Comparison of ENCODE assay signal across 10 cellular contexts in genomic region chr7:2100278-2101205, GRCh38.
DNase-seq lines count a peak whose midpoint lies in the region; ATAC-seq and TF ChIP-seq lines count a peak whose summit lies in the region.
"Had no signal": no experiment of that assay in that cellular context is flagged by ENCODE, and none has a peak within 500 bp of the region (broad histone marks: within the 10 kb centered on the region; RNA-seq: fewer than 3 reads in every experiment).

No MANE protein-coding gene starts in this region.

- TF ChIP-seq CTCF in WERI-Rb-1 (IDR thresholded peaks at IDR 0.05; ENCODE audit: low read depth, low read length) = 0 out of 2 replicates have a peak, but pooled peaks have one; percentile 7

- H3K4me3 Mint-ChIP-seq in stimulated activated memory B cell treated with anti-CD40 and anti-IgM and Interleukin-4, amounts not matched to agents 10 μg/mL and 1 μg/mL and 100 μg/mL, for 72 hours = peak overlapping the region; percentile 52

- peaks cover 65% of the 10 kb centered on the region for H3K4me1 Mint-ChIP-seq in stimulated activated memory B cell treated with anti-CD40 and anti-IgM and Interleukin-4, amounts not matched to agents 10 μg/mL and 1 μg/mL and 100 μg/mL, for 72 hours

- no peak overlapping the region for H3K27ac ChIP-seq in WERI-Rb-1
- H3K27ac ChIP-seq: left lung had no signal

- H3K9me3 Mint-ChIP-seq in stimulated activated memory B cell treated with anti-CD40 and anti-IgM and Interleukin-4, amounts not matched to agents 10 μg/mL and 1 μg/mL and 100 μg/mL, for 72 hours = peaks cover 7% of the 10 kb centered on the region

- peaks cover 19% of the 10 kb centered on the region for H3K36me3 Mint-ChIP-seq in stimulated activated memory B cell treated with anti-CD40 and anti-IgM and Interleukin-4, amounts not matched to agents 10 μg/mL and 1 μg/mL and 100 μg/mL, for 72 hours

- no peak overlapping the region for H3K4me3 ChIP-seq in WERI-Rb-1 (ENCODE audit: low read depth, low read length)
- H3K4me3 ChIP-seq: left lung had no signal

- H3K9me3 ChIP-seq in WERI-Rb-1 (ENCODE audit: severe bottlenecking) = no peaks in the 10 kb centered on the region
- H3K9me3 ChIP-seq: Caco-2, left lung had no signal

- H3K27ac Mint-ChIP-seq in stimulated activated memory B cell treated with anti-CD40 and anti-IgM and Interleukin-4, amounts not matched to agents 10 μg/mL and 1 μg/mL and 100 μg/mL, for 72 hours = peak overlapping the region; percentile 92

- ATAC-seq in HG02798 (IDR thresholded peaks at IDR 0.05; ENCODE audit: poor library complexity, unreplicated experiment) (peak; percentile 56), HG03378 (IDR thresholded peaks at IDR 0.05; ENCODE audit: unreplicated experiment) (no peak), GM21717 (IDR thresholded peaks at IDR 0.05; ENCODE audit: unreplicated experiment) (no peak)
- peak; percentile 91 for ATAC-seq in stimulated activated memory B cell treated with anti-CD40 and anti-IgM and Interleukin-4, amounts not matched to agents 10 μg/mL and 1 μg/mL and 100 μg/mL, for 72 hours
- ATAC-seq: left lung had no signal

- H3K36me3 ChIP-seq in WERI-Rb-1 = peaks cover 7% of the 10 kb centered on the region

- H3K27me3 Mint-ChIP-seq in stimulated activated memory B cell treated with anti-CD40 and anti-IgM and Interleukin-4, amounts not matched to agents 10 μg/mL and 1 μg/mL and 100 μg/mL, for 72 hours = no peaks in the 10 kb centered on the region

- no peaks in the 10 kb centered on the region for H3K27me3 ChIP-seq in WERI-Rb-1 (ENCODE audit: insufficient read depth, low read depth, severe bottlenecking)
- H3K27me3 ChIP-seq: left lung had no signal

- DNase-seq in activated T-cell treated with anti-CD3 and anti-CD28 coated beads, Interleukin-2, amount 50 U/mL, for 1 hour = peak; percentile 40
- DNase-seq in activated T-cell treated with anti-CD3 and anti-CD28 coated beads for 4 hours = no peak
- no peak for DNase-seq in WERI-Rb-1
- DNase-seq in NCI-H82 treated with DMSO at 0.1 percent for 48 hours (lab: John Stamatoyannopoulos, UW; ENCODE audit: unreplicated experiment) = no peak
- DNase-seq: left lung had no signal

Comparison
In these comparisons a context has a peak if more than half of its experiments do, and no peak if none do; other contexts are left out.
1. ATAC-seq: peak in HG02798 (single experiment) and stimulated activated memory B cell treated with anti-CD40 and anti-IgM and Interleukin-4, amounts not matched to agents 10 μg/mL and 1 μg/mL and 100 μg/mL, for 72 hours (single experiment); none in HG03378 (single experiment) and GM21717 (single experiment).